ENCODE assay signal across 8 cellular contexts in genomic region chr11:65041206-65042035, GRCh38. TPM values are rescaled to one million over a fixed set of nuclear protein-coding genes. Genes with fewer than 3 reads are reported as not detected.
DNase-seq lines count a peak whose midpoint lies in the region; ATAC-seq, FAIRE-seq and TF ChIP-seq lines count a peak whose summit lies in the region.

Gene SAC3D1 (plus strand): TSS chr11:65041210. CDS start chr11:65041293, 83 bp downstream.

- TF ChIP-seq RAD21 in HepG2 (CRISPR knock-in tag; IDR thresholded peaks at IDR 0.05), result peak; percentile 44

- BruUV-seq in HepG2 (replicated peaks; lab: Mats Ljungman, UMichigan), result no TSS peak

- TF ChIP-seq EP300 in HepG2 (IDR thresholded peaks at IDR 0.05; ENCODE audit: low read depth in 2 of 2, low read length in 2 of 2), result no peak
- no peak for TF ChIP-seq EP300 in HepG2 (CRISPR knock-in tag; IDR thresholded peaks at IDR 0.05; ENCODE audit: borderline replicate concordance)

- H3K9ac ChIP-seq in HepG2 (ENCODE audit: insufficient read depth, low read depth, low read length), result peak within 1 kb of the TSS; percentile 78

- peak within 1 kb of the TSS; percentile 66 for H2AFZ ChIP-seq in HepG2 (ENCODE audit: low read length)

- no peak for TF ChIP-seq CTCF in HL-60 (IDR thresholded peaks at IDR 0.05; ENCODE audit: insufficient read depth, low read length)
- peak; percentile 10; the same call in 1 of the 2 replicates for TF ChIP-seq CTCF in HepG2 (CRISPR knock-in tag; IDR thresholded peaks at IDR 0.05)

- H3K36me3 ChIP-seq in HepG2 (replicated peaks in 1 of 2; ENCODE audit: control insufficient read depth in 1 of 2, insufficient read depth in 2 of 2, low read length in 2 of 2), result peaks cover 15 to 34% of the 10 kb centered on the region in 2 experiments; a peak in 4 of 5 replicates

- POLR2A ChIA-PET in HepG2 (lab: Yijun Ruan, JAX), result interaction anchor here (0.6 to 3.8 kb wide), 21 partner anchors 10 to 226 kb away, joined by 3 to 39 read pairs (median 5); partner anchors contain the start of genes ARL2, FAU, MRPL49 and NAALADL1

- H3K27me3 ChIP-seq in HL-60 (ENCODE audit: insufficient read depth, poor library complexity, severe bottlenecking) (no peaks in the 10 kb centered on the region), HepG2 (ENCODE audit: control insufficient read depth in 1 of 2, insufficient read depth in 2 of 2, low read length in 2 of 2) (no peaks in the 10 kb centered on the region)

- H3K4me1 ChIP-seq in HepG2 (ENCODE audit: insufficient read depth, low read length), result peaks cover 24% of the 10 kb centered on the region

- DNase-seq in GM03348 (ENCODE audit: low spot score) (peak; percentile 82), HL-60 (ENCODE audit: low read depth in 1 of 2, low spot score in 1 of 2) (peak in 1 of 2 experiments; percentile 66), cerebellum (ENCODE audit: low spot score) (peak; percentile 20), HepG2 (ENCODE audit: low spot score) (no peak), GF-D8 (lab: John Stamatoyannopoulos, UW) (no peak)
- DNase-seq in stimulated activated naive CD4-positive, alpha-beta T cell (lab: John Stamatoyannopoulos, UW), result peak in 5 of 6 experiments; percentile 56 to 91 (median 82)

- peak; percentile 3 to 66; a peak in 1 of 4 replicates for TF ChIP-seq POLR2A in HepG2 (IDR thresholded peaks at IDR 0.05; ENCODE audit: insufficient read depth in 1 of 2, low read depth in 2 of 2, low read length in 2 of 2)

- peak within 1 kb of the TSS; percentile 86 for H3K27ac ChIP-seq in HL-60 (replicated peaks)
- H3K27ac ChIP-seq in HepG2 (ENCODE audit: extremely low read length, insufficient read depth, low read length), result peak within 1 kb of the TSS; percentile 87

- intact Hi-C loops in HepG2 (cut with micrococcal nuclease; ENCODE audit: unreplicated experiment), result no loop called here

- ATAC-seq in GM21360 (IDR thresholded peaks at IDR 0.05; ENCODE audit: unreplicated experiment) (peak; percentile 37), SK-N-SH treated with all-trans-retinoic acid at 6 μM for 48 hours (peak; percentile 80), HepG2 (peak; percentile 77)

- no peaks in the 10 kb centered on the region for H3K9me3 ChIP-seq in HepG2 (ENCODE audit: low read length)

- no peaks in the 10 kb centered on the region for H4K20me1 ChIP-seq in HepG2 (ENCODE audit: insufficient read depth, low read length)

- no peak for FAIRE-seq in HepG2 (lab: Jason Lieb, UNC)

- peak within 1 kb of the TSS; percentile 67 for H3K4me3 ChIP-seq in HL-60 (replicated peaks; ENCODE audit: insufficient read depth, low read length)
- peak within 1 kb of the TSS; percentile 76 to 89 (median 81) for H3K4me3 ChIP-seq in HepG2 (replicated peaks in 1 of 3; ENCODE audit: insufficient read depth in 1 of 3, low read depth in 2 of 3, low read length in 3 of 3)

- 2% methylated on average over 15 of the region's 94 CpGs for WGBS in HepG2 (ENCODE audit: low lambda C conversion rate)

- peaks cover 10% of the 10 kb centered on the region for H3K79me2 ChIP-seq in HepG2 (ENCODE audit: insufficient read depth, low read length)

- CTCF ChIA-PET in HepG2 (lab: Yijun Ruan, JAX; ENCODE audit: low intra/inter-chr PET ratio, low total read pairs), result no interaction called here

- in situ Hi-C loops in HepG2 (cut with HindIII; ENCODE audit: extremely low pct_ligation_motif_present, low pct_unique_long_range_greater_than_20kb), result no loop called here

- H3K4me2 ChIP-seq in HepG2 (ENCODE audit: low read depth, low read length), result peak within 1 kb of the TSS; percentile 83

TF ChIP-seq in SK-N-SH treated with all-trans-retinoic acid at 6 μM for 48 hours, 23 proteins besides CTCF, POLR2A, EP300 and RAD21 (continues in another document):
- no peak for TF ChIP-seq BACH2 (CRISPR knock-in tag; IDR thresholded peaks at IDR 0.05; ENCODE audit: borderline replicate concordance)
- TF ChIP-seq TSHZ2 (CRISPR knock-in tag; IDR thresholded peaks at IDR 0.05), result no peak

TF ChIP-seq in HepG2, 621 proteins besides CTCF, POLR2A, EP300 and RAD21 (continues in another document):
- no peak for TF ChIP-seq RELA (CRISPR knock-in tag; IDR thresholded peaks at IDR 0.05)
- TF ChIP-seq, protein P1, sequence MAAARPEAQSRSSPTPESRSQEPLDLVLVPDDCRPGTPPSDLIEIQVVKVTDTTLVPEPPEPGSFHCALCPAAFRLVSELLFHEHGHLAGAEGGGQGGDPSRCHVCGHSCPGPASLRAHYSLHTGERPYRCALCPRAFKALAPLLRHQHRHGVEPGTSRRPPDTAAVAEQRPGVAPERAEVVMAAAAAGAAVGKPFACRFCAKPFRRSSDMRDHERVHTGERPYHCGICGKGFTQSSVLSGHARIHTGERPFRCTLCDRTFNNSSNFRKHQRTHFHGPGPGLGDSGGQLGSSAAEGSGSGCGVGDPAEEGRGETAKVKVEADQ (CRISPR knock-in tag; IDR thresholded peaks at IDR 0.05; ENCODE audit: borderline replicate concordance), result peak; percentile 60; the same call in 1 of the 2 replicates
- 0 out of 2 replicates have a peak, but pooled peaks have one; percentile 5 for TF ChIP-seq AHDC1 (CRISPR knock-in tag; IDR thresholded peaks at IDR 0.05; ENCODE audit: borderline replicate concordance)
- no peak for TF ChIP-seq GTF3A (CRISPR knock-in tag; conservative IDR thresholded peaks at IDR 0.05)

RNA-seq across cellular contexts. Expression of gene SAC3D1, which starts in this region (rescaled TPM):
- total RNA-seq in cerebellum (3.7 TPM), HepG2 (2016; rRNA removed; fragmentation: Illumina TruSeq; extraction: Trizol) (33.2 and 36.3 TPM in 2 replicates)
- total RNA-seq in HepG2 (2016; cell fraction: cytosol; rRNA removed; fragmentation: Illumina TruSeq; extraction: Trizol; ENCODE audit: low read depth), result 17.6 and 24.5 TPM in 2 replicates
- total RNA-seq in HepG2 (2016; cell fraction: insoluble cytoplasmic fraction; rRNA removed; fragmentation: Illumina TruSeq; extraction: Trizol), result 27.9 and 37.1 TPM in 2 replicates
- total RNA-seq in HepG2 (2016; cell fraction: membrane; rRNA removed; fragmentation: Illumina TruSeq; extraction: Trizol), result 28.3 and 36.0 TPM in 2 replicates
- 15.6 and 16.8 TPM in 2 replicates for total RNA-seq in HepG2 (2016; cell fraction: nucleus; rRNA removed; fragmentation: Illumina TruSeq; extraction: Trizol)
- 7.4 and 8.9 TPM in 2 replicates for polyA plus RNA-seq in HepG2 (2011; rRNA removed)
- polyA plus RNA-seq in HepG2 (2011; cell fraction: cytosol; rRNA removed), result 10.6 and 22.0 TPM in 2 replicates
- polyA plus RNA-seq in HepG2 (2011; cell fraction: nucleus; rRNA removed), result 12.6 and 14.5 TPM in 2 replicates
- 7.4 and 9.2 TPM in 2 replicates for polyA plus RNA-seq in HepG2 (2012)
- polyA plus RNA-seq in HepG2 (2016; cell fraction: cytosol; fragmentation: Illumina TruSeq; extraction: Trizol; ENCODE audit: low read depth), result 17.6 and 24.3 TPM in 2 replicates
- 34.5 and 41.1 TPM in 2 replicates for polyA plus RNA-seq in HepG2 (2016; cell fraction: insoluble cytoplasmic fraction; fragmentation: Illumina TruSeq; extraction: Trizol; ENCODE audit: low read depth)
- polyA plus RNA-seq in HepG2 (2016; cell fraction: membrane; fragmentation: Illumina TruSeq; extraction: Trizol; ENCODE audit: low read depth), result 30.7 and 35.8 TPM in 2 replicates
- polyA plus RNA-seq in HepG2 (2016; cell fraction: nucleus; fragmentation: Illumina TruSeq; extraction: Trizol; ENCODE audit: insufficient read depth, low read depth), result 28.3 and 35.8 TPM in 2 replicates
- 16.9 and 20.3 TPM in 2 replicates for polyA minus RNA-seq in HepG2 (2011; rRNA and poly(A)+ RNA removed; ENCODE audit: low replicate concordance)
- 9.3 and 12.0 TPM in 2 replicates for polyA minus RNA-seq in HepG2 (2011; cell fraction: cytosol; rRNA and poly(A)+ RNA removed)
- 3.4 and 3.6 TPM in 2 replicates for polyA minus RNA-seq in HepG2 (2011; cell fraction: nucleus; rRNA and poly(A)+ RNA removed)

Comparison
In these comparisons a context has a peak if more than half of its experiments do, and no peak if none do; other contexts are left out.
1. DNase-seq: peak in GM03348 (single experiment), cerebellum (single experiment) and stimulated activated naive CD4-positive, alpha-beta T cell (5 of 6); none in HepG2 (single experiment) and GF-D8 (single experiment).
2. Peak in every context shown above with its lines, with median percentiles within 50 percentile points of each other: ATAC-seq.